In genomic region chr6:85593438-85594196, GRCh38 we compare ENCODE assay signal across 8 cellular contexts. TPM values are rescaled to one million over a fixed set of nuclear protein-coding genes. Genes with fewer than 3 reads are reported as not detected.
DNase-seq lines count a peak whose midpoint lies in the region; ATAC-seq and TF ChIP-seq lines count a peak whose summit lies in the region.

SNX14 (minus strand) TSS chr6:85593858; CDS start chr6:85593718, 140 bp downstream.

- peaks cover 0 to 18% (median 5%) of the 10 kb centered on the region in 4 donors for H3K4me1 ChIP-seq in Peyer's patch
- H3K4me1 ChIP-seq in esophagus muscularis mucosa = peaks cover 20 to 38% (median 28%) of the 10 kb centered on the region in 4 donors
- peaks cover 6 to 13% of the 10 kb centered on the region in 2 donors for H3K4me1 ChIP-seq in muscle layer of duodenum (ENCODE audit: control insufficient read depth in 1 of 2, insufficient read depth in 2 of 2, low read length in 2 of 2)

- TF ChIP-seq CTCF in Peyer's patch (IDR thresholded peaks at IDR 0.05) (peak in 2 of 6 experiments; percentile 19 to 44), esophagus muscularis mucosa (IDR thresholded peaks at IDR 0.05) (peak in 1 of 3 experiments; percentile 14)

- DNase-seq in DMS79 treated with DMSO at 0.1 percent for 48 hours (lab: John Stamatoyannopoulos, UW) = peak; percentile 85
- peak; percentile 49 for DNase-seq in Jurkat, Clone E6-1 (ENCODE audit: low read depth, low spot score)
- peak; percentile 79 to 97 (median 96) for DNase-seq in Peyer's patch
- peak; percentile 88 to 89 for DNase-seq in activated T-cell treated with anti-CD3 and anti-CD28 coated beads, Interleukin-2, amount 50 U/mL, for 48 hours
- peak; percentile 96 for DNase-seq in esophagus muscularis mucosa (ENCODE audit: extremely low spot score)
- DNase-seq in stimulated activated CD8-positive, alpha-beta memory T cell treated with anti-CD3 and anti-CD28 coated beads, Interleukin-7, amount 100 ng/mL, for 24 hours (ENCODE audit: low read depth) = peak; percentile 54

- TF ChIP-seq EP300 in esophagus muscularis mucosa (IDR thresholded peaks at IDR 0.05) = no peak

- intact Hi-C loops in esophagus muscularis mucosa (cut with DNase I) = loop anchor here (2.0 kb wide), 2 partner anchors 49 to 85 kb away; partner anchors contain the start of gene SYNCRIP

- peak; percentile 86 for ATAC-seq in GM21717 (IDR thresholded peaks at IDR 0.05; ENCODE audit: unreplicated experiment)

- WGBS in esophagus muscularis mucosa = 4% methylated on average over 47 of the region's 82 CpGs

- H3K36me3 ChIP-seq in Peyer's patch = no peaks in the 10 kb centered on the region
- no peaks in the 10 kb centered on the region for H3K36me3 ChIP-seq in esophagus muscularis mucosa
- H3K36me3 ChIP-seq in muscle layer of duodenum (ENCODE audit: control insufficient read depth in 1 of 2, insufficient read depth in 2 of 2, low read length in 2 of 2) = no peaks in the 10 kb centered on the region

- H3K4me3 ChIP-seq in Jurkat, Clone E6-1 (ENCODE audit: low read length) = peak within 1 kb of the TSS; percentile 76
- peak within 1 kb of the TSS; percentile 44 to 89 (median 82) for H3K4me3 ChIP-seq in Peyer's patch
- peak within 1 kb of the TSS; percentile 76 to 81 (median 79) for H3K4me3 ChIP-seq in esophagus muscularis mucosa
- peak within 1 kb of the TSS; percentile 92 to 93 for H3K4me3 ChIP-seq in muscle layer of duodenum (ENCODE audit: low read depth in 1 of 2, low read length in 2 of 2)

- no peaks in the 10 kb centered on the region for H3K27me3 ChIP-seq in Peyer's patch
- H3K27me3 ChIP-seq in esophagus muscularis mucosa = no peaks in the 10 kb centered on the region
- no peaks in the 10 kb centered on the region for H3K27me3 ChIP-seq in muscle layer of duodenum (ENCODE audit: low read depth, low read length)

- TF ChIP-seq POLR2A in Peyer's patch (IDR thresholded peaks at IDR 0.05) (peak; percentile 78 to 86), esophagus muscularis mucosa (IDR thresholded peaks at IDR 0.05; ENCODE audit: low read depth) (peak; percentile 63)

- H3K9me3 ChIP-seq in Peyer's patch = no peaks in the 10 kb centered on the region
- no peaks in the 10 kb centered on the region for H3K9me3 ChIP-seq in esophagus muscularis mucosa
- no peaks in the 10 kb centered on the region for H3K9me3 ChIP-seq in muscle layer of duodenum (ENCODE audit: control insufficient read depth in 1 of 2, low read length in 2 of 2)

- H3K27ac ChIP-seq in Peyer's patch (peak within 1 kb of the TSS; percentile 83 to 99 (median 96)), esophagus muscularis mucosa (replicated peaks in 1 of 4) (peak within 1 kb of the TSS; percentile 89 to 96 (median 95)), muscle layer of duodenum (ENCODE audit: low read length) (peak within 1 kb of the TSS; percentile 90)

RNA-seq across cellular contexts. Expression of gene SNX14, which starts in this region (rescaled TPM):
- polyA plus RNA-seq in Jurkat, Clone E6-1 (2012; ENCODE audit: insufficient read depth, insufficient read length) = 39.8 TPM
- total RNA-seq in Peyer's patch (100 to 1,000 TPM in 3 of 4 donors, 10 to 100 TPM in 1; 91.2 to 123 (median 103) TPM), esophagus muscularis mucosa (10 to 100 TPM; 39.6 to 60.6 (median 41.5) TPM)

Comparison
In these comparisons a context has a peak if more than half of its experiments do, and no peak if none do; other contexts are left out.
1. Peak in every context shown above with its lines: DNase-seq, ATAC-seq, H3K4me3 ChIP-seq and H3K27ac ChIP-seq.